Comparison of ENCODE assay signal across 1 cellular context in genomic region chr12:94516985-94517384, GRCh38.
TF ChIP-seq lines count a peak whose summit lies in the region.

No MANE protein-coding gene starts in this region.

TF ChIP-seq in IMR-90, 13 proteins besides CTCF, POLR2A, EP300 and RAD21:
- TF ChIP-seq MXI1 (IDR thresholded peaks at IDR 0.05; ENCODE audit: borderline replicate concordance, low read depth, low read length) = no peak
- TF ChIP-seq RFX5 (IDR thresholded peaks at IDR 0.05; ENCODE audit: low read depth, low read length) = no peak
- no peak for TF ChIP-seq ELK1 (IDR thresholded peaks at IDR 0.05; ENCODE audit: borderline replicate concordance, low read depth, low read length)
- TF ChIP-seq USF2 (IDR thresholded peaks at IDR 0.05; ENCODE audit: low read depth, low read length) = no peak
- TF ChIP-seq CEBPB (IDR thresholded peaks at IDR 0.05; ENCODE audit: low read depth, low read length) = no peak
- no peak for TF ChIP-seq NFE2L2 (IDR thresholded peaks at IDR 0.05; ENCODE audit: low read depth, low read length)
- no peak for TF ChIP-seq RCOR1 (IDR thresholded peaks at IDR 0.05; ENCODE audit: insufficient replicate concordance, low read length)
- no peak for TF ChIP-seq SMC3 (IDR thresholded peaks at IDR 0.05; ENCODE audit: low read depth, low read length)
- TF ChIP-seq MAZ (IDR thresholded peaks at IDR 0.05; ENCODE audit: borderline replicate concordance, low read depth, low read length) = no peak
- no peak for TF ChIP-seq FOS (IDR thresholded peaks at IDR 0.05; ENCODE audit: low read depth, low read length)
